Comparison of ENCODE assay signal across 1 cellular context in the genomic region with DNA sequence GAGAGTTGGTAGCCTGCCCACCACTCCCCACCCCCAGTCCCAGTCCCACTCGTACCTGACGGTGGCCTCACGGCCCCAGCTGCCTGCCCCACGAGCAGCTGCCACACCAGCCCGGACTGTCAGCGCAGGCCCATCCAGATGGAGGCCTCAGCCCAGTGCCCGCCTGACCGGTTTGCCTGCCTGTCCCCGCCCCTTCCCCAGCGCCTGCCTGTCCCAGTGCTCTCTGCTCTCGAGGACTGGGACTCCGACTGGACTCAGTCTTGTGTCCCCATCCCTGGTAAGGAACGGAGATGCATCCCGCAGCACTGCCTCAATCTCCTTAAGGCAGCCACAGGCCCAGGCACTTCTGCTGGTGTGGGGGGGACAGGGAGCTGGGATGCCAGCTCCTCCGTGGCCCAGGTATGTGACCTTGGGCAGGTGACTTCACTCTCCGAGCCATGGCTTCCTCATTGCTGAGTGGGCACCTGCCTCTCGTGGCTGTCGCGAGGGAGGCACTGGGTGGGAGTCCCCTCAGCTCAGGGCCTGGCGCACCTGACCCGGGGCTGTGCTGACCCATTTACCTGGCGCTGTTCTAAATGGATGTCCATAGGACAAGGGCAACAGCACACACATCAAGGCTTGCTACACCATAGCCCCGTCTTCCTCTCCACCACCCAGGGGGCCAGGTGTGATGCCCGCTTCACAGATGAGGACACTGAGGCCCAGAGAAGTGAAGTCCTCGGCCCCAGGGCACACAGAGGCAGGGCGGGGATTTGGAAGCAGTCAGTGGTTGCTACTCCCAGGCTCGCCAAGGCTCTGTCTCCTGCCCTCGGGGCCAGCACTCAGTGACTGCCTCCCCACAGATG.
TF ChIP-seq lines count a peak whose summit lies in the region.

A gene with protein sequence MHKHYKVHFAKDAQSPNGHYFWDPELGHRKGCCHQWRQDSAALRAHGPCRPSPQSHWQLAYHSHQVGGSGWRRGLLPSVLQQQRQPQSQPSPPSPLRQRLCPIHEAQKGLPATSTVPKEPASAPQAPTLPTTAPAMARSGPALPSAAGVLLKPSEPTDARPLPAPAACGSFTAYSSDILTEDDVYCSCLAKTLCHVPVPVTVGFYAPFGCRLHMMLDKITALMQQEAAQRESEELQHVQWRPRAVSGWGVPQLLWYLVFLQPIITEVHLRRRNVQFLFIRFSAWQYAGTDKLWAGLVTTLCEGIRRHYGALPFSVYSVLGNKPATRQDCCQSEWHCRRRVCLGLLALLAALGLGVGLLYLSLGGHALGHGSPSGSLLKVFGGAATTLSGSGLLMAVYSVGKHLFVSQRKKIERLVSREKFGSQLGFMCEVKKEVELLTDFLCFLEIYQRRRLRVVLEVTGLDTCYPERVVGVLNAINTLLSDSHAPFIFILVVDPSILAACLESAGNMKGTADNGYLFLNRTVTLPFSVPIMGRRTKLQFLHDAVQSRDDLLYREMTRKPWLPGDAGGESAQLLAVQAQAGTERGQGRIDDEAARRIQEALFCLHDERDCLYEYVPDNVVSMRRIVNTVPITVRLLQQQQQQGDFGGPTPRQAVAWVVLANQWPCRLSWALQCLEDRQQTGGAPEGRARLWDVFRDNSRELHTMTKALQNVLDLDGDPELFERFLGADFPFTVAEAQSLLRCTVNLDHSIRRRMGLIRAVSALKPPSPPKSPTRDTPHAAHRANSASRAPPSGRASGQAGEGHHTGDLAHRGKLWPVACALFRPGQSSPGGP (minus strand): TSS at position 113 of the 845 bp plus-strand sequence. CDS start 832 bp downstream, outside the sequence.

TF ChIP-seq in IMR-90, 13 proteins besides CTCF, POLR2A, EP300 and RAD21:
- TF ChIP-seq RFX5 (IDR thresholded peaks at IDR 0.05; ENCODE audit: low read depth, low read length), result no peak
- TF ChIP-seq MXI1 (IDR thresholded peaks at IDR 0.05; ENCODE audit: borderline replicate concordance, low read depth, low read length), result no peak
